Comparison of ENCODE assay signal across 11 cellular contexts in genomic region chr3:185807455-185808068, GRCh38. TPM values are rescaled to one million over a fixed set of nuclear protein-coding genes. Genes with fewer than 3 reads are reported as not detected.
DNase-seq lines count a peak whose midpoint lies in the region; ATAC-seq and TF ChIP-seq lines count a peak whose summit lies in the region.
"Had no signal": no experiment of that assay in that cellular context is flagged by ENCODE, and none has a peak within 500 bp of the region (broad histone marks: within the 10 kb centered on the region; RNA-seq: fewer than 3 reads in every experiment).

No MANE protein-coding gene starts in this region.

- H3K27me3 ChIP-seq in kidney epithelial cell (ENCODE audit: control insufficient read depth, insufficient read depth, low read length), result no peaks in the 10 kb centered on the region

- no peaks in the 10 kb centered on the region for H3K36me3 ChIP-seq in kidney epithelial cell (ENCODE audit: control insufficient read depth, insufficient read depth, low read length)

- no peak for ATAC-seq in HG03097 (IDR thresholded peaks at IDR 0.05; ENCODE audit: low FRiP score, unreplicated experiment)
- ATAC-seq: T-cell had no signal

- TF ChIP-seq CTCF in astrocyte of the cerebellum (IDR thresholded peaks at IDR 0.05; ENCODE audit: low read depth, low read length, missing control alignments) (no peak), kidney epithelial cell (IDR thresholded peaks at IDR 0.05; ENCODE audit: insufficient read depth, low read length, poor library complexity, severe bottlenecking) (no peak)

- peak; percentile 82 for DNase-seq in EH (ENCODE audit: low read depth)
- DNase-seq in LoVo (ENCODE audit: low spot score), result peak; percentile 87
- peak; percentile 88 for DNase-seq in astrocyte of the cerebellum (ENCODE audit: low read depth)
- DNase-seq in kidney epithelial cell (ENCODE audit: low read depth), result peak; percentile 76
- DNase-seq in stimulated activated naive CD4-positive, alpha-beta T cell treated with Interleukin-2 at 50 U/mL for 16 hours (lab: John Stamatoyannopoulos, UW), result no peak
- DNase-seq in stimulated activated naive CD4-positive, alpha-beta T cell (lab: John Stamatoyannopoulos, UW), result no peak
- no peak for DNase-seq in epidermal melanocyte (ENCODE audit: insufficient read length, low spot score)
- DNase-seq: COR-L47, NCI-H1930, T-cell had no signal

- in situ Hi-C loops in astrocyte of the cerebellum (cut with HindIII; ENCODE audit: low sequenced_read_pairs), result no loop called here

- H3K4me3 ChIP-seq in astrocyte of the cerebellum (ENCODE audit: low read depth, low read length) (no peak overlapping the region), kidney epithelial cell (ENCODE audit: low read depth, low read length) (no peak overlapping the region)

RNA-seq across cellular contexts. Expression of gene IGF2BP2, which starts 17.3 kb away (rescaled TPM):
- total RNA-seq in kidney epithelial cell, result 68.6 and 77.0 TPM in 2 replicates

Comparison
In these comparisons a context has a peak if more than half of its experiments do, and no peak if none do; other contexts are left out.
1. DNase-seq: peak in EH (single experiment), LoVo (single experiment), astrocyte of the cerebellum (single experiment) and kidney epithelial cell (single experiment); none in stimulated activated naive CD4-positive, alpha-beta T cell treated with Interleukin-2 at 50 U/mL for 16 hours (single experiment), stimulated activated naive CD4-positive, alpha-beta T cell (0 of 6) and epidermal melanocyte (single experiment).